Comparison of ENCODE assay signal across 14 cellular contexts in the genomic region with DNA sequence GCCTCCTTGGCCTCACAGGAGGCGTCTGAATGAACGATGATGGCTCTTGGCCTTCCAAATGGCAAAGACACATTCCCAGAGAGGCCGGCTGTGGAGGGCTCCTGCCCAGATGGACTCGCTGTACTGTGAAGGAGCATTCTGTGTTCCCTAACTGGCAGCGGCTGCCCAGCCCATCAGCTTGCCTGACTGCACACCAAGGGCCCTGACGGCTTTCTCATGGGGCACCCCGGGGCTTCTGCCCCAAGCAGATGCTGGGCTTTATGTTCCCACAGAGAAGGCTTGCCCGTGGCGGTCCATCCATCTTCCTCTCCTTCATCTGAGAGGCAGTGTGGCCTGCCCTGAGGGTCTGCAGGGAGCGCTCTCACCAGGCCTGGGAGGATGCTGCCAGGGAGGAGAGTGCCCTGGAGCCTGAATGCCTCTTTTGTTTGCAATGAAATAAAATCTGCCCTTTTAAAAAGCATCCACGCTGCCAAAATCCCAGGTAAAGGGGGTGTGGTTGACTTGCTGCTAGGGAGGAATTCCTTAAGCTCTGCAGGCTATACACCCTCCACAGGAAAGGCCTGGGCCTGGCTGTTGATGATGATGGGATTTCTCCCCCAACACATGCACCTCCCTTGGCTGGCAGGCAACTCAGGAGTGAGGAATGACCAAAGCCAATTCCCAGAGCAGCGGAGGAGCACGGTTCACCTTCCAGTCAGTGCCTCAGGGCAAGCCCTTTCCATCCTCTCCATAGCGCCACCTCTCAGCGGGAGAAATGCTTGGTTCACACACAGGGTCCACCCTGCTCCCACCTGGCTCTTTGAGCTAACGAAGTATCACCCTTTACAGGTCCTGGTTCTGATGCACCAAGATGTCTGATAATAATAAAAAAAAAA.
DNase-seq lines count a peak whose midpoint lies in the region; ATAC-seq and TF ChIP-seq lines count a peak whose summit lies in the region.
"Had no signal": no experiment of that assay in that cellular context is flagged by ENCODE, and none has a peak within 500 bp of the region (broad histone marks: within the 10 kb centered on the region; RNA-seq: fewer than 3 reads in every experiment).

No MANE protein-coding gene starts in this region.

- no peaks in the 10 kb centered on the region for H3K27me3 ChIP-seq in BE2C

- H3K4me3 Mint-ChIP-seq in activated CD4-positive, alpha-beta T cell treated with anti-CD3 and anti-CD28 coated beads for 36 hours, result no peak overlapping the region
- H3K4me3 Mint-ChIP-seq: dendritic cell treated with granulocyte-macrophage colony-stimulating factor and Interleukin-4, amounts not matched to agents 40 ng/mL and 50 ng/mL, for 4 days; T-helper 2 cell treated with Interferon-gamma antibody and Interleukin-4, amounts not matched to agents 5 μg/mL and 100 μg/mL, for 36 hours had no signal

- CTCF ChIA-PET in HEK293 (lab: Yijun Ruan, JAX), result interaction anchor here (0.6 to 4.5 kb wide), 6 partner anchors 14 to 816 kb away, joined by 3 to 57 read pairs (median 4); no protein-coding TSS in a partner anchor
- CTCF ChIA-PET in activated CD4-positive, alpha-beta T cell treated with anti-CD3 and anti-CD28 coated beads for 36 hours (lab: Charles Lee), result interaction anchor here (0.6 to 2.0 kb wide), 6 partner anchors 10 to 162 kb away, joined by 3 to 5 read pairs (median 4); no protein-coding TSS in a partner anchor

- no peaks in the 10 kb centered on the region for H3K27me3 Mint-ChIP-seq in activated CD4-positive, alpha-beta T cell treated with anti-CD3 and anti-CD28 coated beads for 36 hours
- H3K27me3 Mint-ChIP-seq: dendritic cell treated with granulocyte-macrophage colony-stimulating factor and Interleukin-4, amounts not matched to agents 40 ng/mL and 50 ng/mL, for 4 days had no signal

- H3K4me3 ChIP-seq in BE2C (ENCODE audit: low read depth, low read length) (no peak overlapping the region), HEK293 (ENCODE audit: low read depth, low read length) (no peak overlapping the region)

- H3K4me1 Mint-ChIP-seq in activated CD4-positive, alpha-beta T cell treated with anti-CD3 and anti-CD28 coated beads for 36 hours, result peaks cover 4% of the 10 kb centered on the region

- H3K4me1 ChIP-seq in BE2C, result no peaks in the 10 kb centered on the region
- H3K4me1 ChIP-seq in HEK293 (ENCODE audit: control insufficient read depth, insufficient read depth, low read length), result no peaks in the 10 kb centered on the region

- ATAC-seq in activated CD4-positive, alpha-beta T cell treated with anti-CD3 and anti-CD28 coated beads for 36 hours, result no peak
- no peak for ATAC-seq in esophagus mucosa
- ATAC-seq: left lobe of liver had no signal

- H3K9me3 Mint-ChIP-seq in activated CD4-positive, alpha-beta T cell treated with anti-CD3 and anti-CD28 coated beads for 36 hours (ENCODE audit: low read depth), result no peaks in the 10 kb centered on the region
- H3K9me3 Mint-ChIP-seq: dendritic cell treated with granulocyte-macrophage colony-stimulating factor and Interleukin-4, amounts not matched to agents 40 ng/mL and 50 ng/mL, for 4 days; T-helper 2 cell treated with Interferon-gamma antibody and Interleukin-4, amounts not matched to agents 5 μg/mL and 100 μg/mL, for 36 hours had no signal

- H3K36me3 ChIP-seq in BE2C (no peaks in the 10 kb centered on the region), HEK293 (ENCODE audit: control insufficient read depth in 2 of 2, insufficient read depth in 1 of 2, low read length in 2 of 2) (no peaks in the 10 kb centered on the region)

- DNase-seq in BE2C, result peak; percentile 17
- peak; percentile 56 to 87 for DNase-seq in NCI-H446 (lab: John Stamatoyannopoulos, UW)
- DNase-seq in ecto neural progenitor cell (ENCODE audit: low spot score), result peak; percentile 51
- DNase-seq in activated CD4-positive, alpha-beta T cell treated with anti-CD3 and anti-CD28 coated beads for 36 hours, result no peak
- DNase-seq in DMS53 (lab: John Stamatoyannopoulos, UW), result no peak
- DNase-seq in HPDE6-E6E7 (ENCODE audit: extremely low spot score), result no peak
- DNase-seq: activated CD4-positive, alpha-beta T cell treated with anti-CD3 and anti-CD28 coated beads, Interleukin-2, amount 50 U/mL, for 48 hours; MV-4-11; SHP77 had no signal

- H3K9me3 ChIP-seq in BE2C (no peaks in the 10 kb centered on the region), HEK293 (ENCODE audit: control insufficient read depth, insufficient read depth, low read depth, low read length) (no peaks in the 10 kb centered on the region)

- H3K36me3 Mint-ChIP-seq in activated CD4-positive, alpha-beta T cell treated with anti-CD3 and anti-CD28 coated beads for 36 hours (ENCODE audit: low read depth), result no peaks in the 10 kb centered on the region

- no peak overlapping the region for H3K27ac ChIP-seq in HEK293 (ENCODE audit: extremely low read depth, low read depth, low read length)

- POLR2A ChIA-PET in HEK293 (lab: Yijun Ruan, JAX), result interaction anchor here (0.7 kb wide), 1 partner anchor 229 kb away, joined by 4 read pairs; no protein-coding TSS in a partner anchor
- POLR2A ChIA-PET in activated CD4-positive, alpha-beta T cell treated with anti-CD3 and anti-CD28 coated beads for 36 hours (lab: Charles Lee), result interaction anchor here (0.6 kb wide), 1 partner anchor 16 kb away, joined by 11 read pairs; no protein-coding TSS in a partner anchor

- no peak overlapping the region for H3K27ac Mint-ChIP-seq in activated CD4-positive, alpha-beta T cell treated with anti-CD3 and anti-CD28 coated beads for 36 hours
- H3K27ac Mint-ChIP-seq: dendritic cell treated with granulocyte-macrophage colony-stimulating factor and Interleukin-4, amounts not matched to agents 40 ng/mL and 50 ng/mL, for 4 days; T-helper 2 cell treated with Interferon-gamma antibody and Interleukin-4, amounts not matched to agents 5 μg/mL and 100 μg/mL, for 36 hours had no signal

- no peak for TF ChIP-seq CTCF in BE2C (IDR thresholded peaks at IDR 0.05; ENCODE audit: low read depth, low read length)
- TF ChIP-seq CTCF in HEK293 (tag by site-specific recombination; IDR thresholded peaks at IDR 0.05), result no peak

- intact Hi-C loops in activated CD4-positive, alpha-beta T cell treated with anti-CD3 and anti-CD28 coated beads for 36 hours (cut with DNase I, micrococcal nuclease), result loop anchor here (5.0 kb wide), 2 partner anchors 333 to 633 kb away; a partner anchor contains a TSS

TF ChIP-seq in HEK293, 187 proteins besides CTCF, POLR2A, EP300 and RAD21:
- TF ChIP-seq ZIC2 (tag by site-specific recombination; IDR thresholded peaks at IDR 0.05) (peak; percentile 72), ZNF341 (tag by site-specific recombination; IDR thresholded peaks at IDR 0.05; ENCODE audit: low read depth) (peak; percentile 70), ZNF777 (tag by site-specific recombination; IDR thresholded peaks at IDR 0.05; ENCODE audit: borderline replicate concordance) (no peak), KLF7 (tag by site-specific recombination; IDR thresholded peaks at IDR 0.05; ENCODE audit: borderline replicate concordance) (no peak)

Comparison
In these comparisons a context has a peak if more than half of its experiments do, and no peak if none do; other contexts are left out.
1. DNase-seq: peak in BE2C (single experiment), NCI-H446 (2 of 2) and ecto neural progenitor cell (single experiment); none in activated CD4-positive, alpha-beta T cell treated with anti-CD3 and anti-CD28 coated beads for 36 hours (single experiment), DMS53 (single experiment) and HPDE6-E6E7 (single experiment).